In the genomic region with DNA sequence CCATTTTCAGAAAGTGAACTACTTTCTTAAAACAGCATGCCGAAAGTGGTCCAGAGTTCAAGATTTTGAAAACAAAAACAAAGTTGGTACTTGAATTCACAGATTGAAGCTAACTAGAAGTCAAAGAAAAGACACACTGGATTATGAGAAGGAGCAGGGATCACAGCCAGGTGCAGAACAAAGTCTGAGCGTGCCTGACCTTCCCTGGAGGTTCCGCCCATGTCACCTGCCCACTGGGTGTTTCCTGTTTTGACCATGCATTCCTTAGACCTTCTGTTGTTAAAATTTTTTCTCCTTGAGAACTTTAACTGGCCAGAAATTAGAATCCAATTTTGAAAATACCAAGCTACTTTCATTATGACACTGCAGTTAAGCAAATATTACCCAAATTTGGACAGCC, we compare ENCODE assay signal across 3 cellular contexts. TPM values are rescaled to one million over a fixed set of nuclear protein-coding genes. Genes with fewer than 3 reads are reported as not detected.
"Had no signal": no experiment of that assay in that cellular context is flagged by ENCODE, and none has a peak within 500 bp of the region (broad histone marks: within the 10 kb centered on the region; RNA-seq: fewer than 3 reads in every experiment).

No MANE protein-coding gene starts in this region.

RNA-seq across cellular contexts. Expression of a gene that starts 34.2 kb away (rescaled TPM):
- total RNA-seq: LHCN-M2, MCF 10A, NCI-H460 had no signal

RNA-seq across cellular contexts. Expression of a gene that starts 56.5 kb away (rescaled TPM):
- total RNA-seq: LHCN-M2, MCF 10A, NCI-H460 had no signal
